Comparison of ENCODE assay signal across 20 cellular contexts in the genomic region with DNA sequence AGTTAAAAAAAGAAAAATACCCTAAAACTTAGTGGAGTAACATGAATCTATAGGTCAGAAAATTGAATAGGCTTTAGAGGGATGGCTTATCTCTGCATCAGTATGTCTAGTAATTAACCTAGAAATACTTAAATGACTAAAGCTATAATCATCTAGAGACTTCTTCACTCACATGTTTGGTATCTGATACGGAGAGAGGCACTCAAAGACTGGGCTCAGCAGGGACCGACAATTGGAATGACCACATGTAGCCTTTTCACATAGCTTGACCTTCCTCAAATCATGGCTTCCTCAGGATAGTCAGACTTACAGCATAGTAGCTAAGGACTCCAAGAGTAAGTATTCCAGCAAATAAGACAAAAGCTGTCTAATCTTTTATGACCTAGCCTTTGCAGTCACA.
"Had no signal": no experiment of that assay in that cellular context is flagged by ENCODE, and none has a peak within 500 bp of the region (broad histone marks: within the 10 kb centered on the region; RNA-seq: fewer than 3 reads in every experiment).

No MANE protein-coding gene starts in this region.

- H3K4me3 ChIP-seq: K562, SJSA1, SK-N-MC had no signal

- H3K36me3 Mint-ChIP-seq: IgD-negative memory B cell had no signal

- DNase-seq: NCI-H1048, NCI-H1105, NCI-H1417 treated with DMSO at 0.1 percent for 48 hours, NCI-H187, NCI-H2029, NCI-H2081 treated with DMSO at 0.1 percent for 48 hours, NCI-H2171, NCI-H226, NCI-H446, NCI-H510A, NCI-H524 treated with DMSO at 0.1 percent for 48 hours, NCI-H69, NCI-H774, Right ventricle myocardium superior, RPMI8226, SIG-M5 had no signal

- H3K27ac ChIP-seq: SJSA1, SK-N-MC had no signal

- H3K36me3 ChIP-seq: SJSA1 had no signal

- H3K4me1 Mint-ChIP-seq: IgD-negative memory B cell had no signal

- H3K4me1 ChIP-seq: SJSA1 had no signal

- H3K27ac Mint-ChIP-seq: IgD-negative memory B cell had no signal

- H3K9me3 ChIP-seq: SJSA1 had no signal

- H3K4me3 Mint-ChIP-seq: IgD-negative memory B cell had no signal

- H3K27me3 ChIP-seq: SJSA1 had no signal
